In the genomic region with DNA sequence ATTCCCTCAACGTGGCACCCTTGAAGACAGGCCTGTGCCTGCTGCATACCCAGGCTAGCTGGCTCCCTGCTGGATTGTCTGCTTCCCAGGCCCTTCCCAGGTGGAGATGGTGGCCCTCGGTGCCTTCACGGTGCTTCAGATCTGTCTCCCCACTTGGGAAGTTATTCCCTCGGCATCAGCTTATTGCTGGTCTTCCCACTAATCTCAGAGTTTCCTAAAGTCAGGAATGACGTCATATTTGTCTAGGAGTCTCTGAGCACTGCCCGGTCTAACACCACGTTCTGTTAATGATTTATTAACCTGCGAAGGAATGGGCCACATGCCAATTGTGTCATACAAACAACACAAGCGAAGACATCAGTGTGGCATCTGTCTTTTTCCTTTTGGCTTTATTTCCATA, we compare ENCODE assay signal across 11 cellular contexts.
DNase-seq lines count a peak whose midpoint lies in the region; ATAC-seq and TF ChIP-seq lines count a peak whose summit lies in the region.
"Had no signal": no experiment of that assay in that cellular context is flagged by ENCODE, and none has a peak within 500 bp of the region (broad histone marks: within the 10 kb centered on the region; RNA-seq: fewer than 3 reads in every experiment).

No MANE protein-coding gene starts in this region.

- no peak overlapping the region for H3K4me3 ChIP-seq in fibroblast of mammary gland (ENCODE audit: control insufficient read depth, low read depth, low read length)
- no peak overlapping the region for H3K4me3 ChIP-seq in mucosa of rectum (ENCODE audit: low read length in 2 of 2)
- H3K4me3 ChIP-seq: upper lobe of left lung had no signal

- no peaks in the 10 kb centered on the region for H3K36me3 ChIP-seq in mucosa of rectum (ENCODE audit: control insufficient read depth in 2 of 2, insufficient read depth in 2 of 2, low read length in 2 of 2)
- H3K36me3 ChIP-seq: upper lobe of left lung had no signal

- H3K27me3 ChIP-seq in mucosa of rectum (ENCODE audit: control insufficient read depth in 2 of 2, insufficient read depth in 2 of 2, low read length in 2 of 2): no peaks in the 10 kb centered on the region
- H3K27me3 ChIP-seq: upper lobe of left lung had no signal

- peak overlapping the region; percentile 53 to 66 for H3K27ac ChIP-seq in mucosa of rectum (ENCODE audit: low read depth in 2 of 2, low read length in 2 of 2)
- H3K27ac ChIP-seq: KMS-11 had no signal

- in situ Hi-C loops in ACHN (cut with HindIII; ENCODE audit: low pct_ligation_motif_present, low pct_unique_long_range_greater_than_20kb, low sequenced_read_pairs): no loop called here

- no peak for TF ChIP-seq CTCF in fibroblast of mammary gland (conservative IDR thresholded peaks at IDR 0.05; ENCODE audit: control insufficient read depth, insufficient read depth, low read depth, low read length)

- DNase-seq in ACHN (peak; percentile 61), NCI-H2171 treated with DMSO at 0.1 percent for 48 hours (lab: John Stamatoyannopoulos, UW) (peak; percentile 43), fibroblast of mammary gland (ENCODE audit: low read depth) (peak; percentile 59), NOMO-1 treated with dmso at 0.1 percent for 144 hours (lab: John Stamatoyannopoulos, UW; ENCODE audit: unreplicated experiment) (no peak)
- DNase-seq in stimulated activated CD4-positive, alpha-beta T cell treated with anti-CD3 and anti-CD28 coated beads, Interleukin-4, amount 100 ng/mL, for 4 hours: no peak
- DNase-seq: NCI-H2227 treated with DMSO at 0.1 percent for 48 hours had no signal

- ATAC-seq in HG03159 (IDR thresholded peaks at IDR 0.05; ENCODE audit: unreplicated experiment) (no peak), GM18867 (IDR thresholded peaks at IDR 0.05; ENCODE audit: unreplicated experiment) (no peak)

- H3K9ac ChIP-seq in mucosa of rectum (ENCODE audit: low read depth in 1 of 2, low read length in 2 of 2): peak overlapping the region in 1 of 2 donors; percentile 15
- H3K9ac ChIP-seq: KMS-11 had no signal

- H3K4me1 ChIP-seq in mucosa of rectum (ENCODE audit: control insufficient read depth in 2 of 2, insufficient read depth in 2 of 2, low read length in 2 of 2): peaks cover 15 to 22% of the 10 kb centered on the region in 2 donors

- H3K9me3 ChIP-seq in mucosa of rectum (ENCODE audit: control insufficient read depth in 2 of 2, low read length in 2 of 2): no peaks in the 10 kb centered on the region
- H3K9me3 ChIP-seq: upper lobe of left lung had no signal

Comparison
In these comparisons a context has a peak if more than half of its experiments do, and no peak if none do; other contexts are left out.
1. DNase-seq: peak in ACHN (single experiment), NCI-H2171 treated with DMSO at 0.1 percent for 48 hours (single experiment) and fibroblast of mammary gland (single experiment); none in stimulated activated CD4-positive, alpha-beta T cell treated with anti-CD3 and anti-CD28 coated beads, Interleukin-4, amount 100 ng/mL, for 4 hours (0 of 2) and NOMO-1 treated with dmso at 0.1 percent for 144 hours (single experiment).